Comparison of ENCODE assay signal across 2 cellular contexts in the genomic region with DNA sequence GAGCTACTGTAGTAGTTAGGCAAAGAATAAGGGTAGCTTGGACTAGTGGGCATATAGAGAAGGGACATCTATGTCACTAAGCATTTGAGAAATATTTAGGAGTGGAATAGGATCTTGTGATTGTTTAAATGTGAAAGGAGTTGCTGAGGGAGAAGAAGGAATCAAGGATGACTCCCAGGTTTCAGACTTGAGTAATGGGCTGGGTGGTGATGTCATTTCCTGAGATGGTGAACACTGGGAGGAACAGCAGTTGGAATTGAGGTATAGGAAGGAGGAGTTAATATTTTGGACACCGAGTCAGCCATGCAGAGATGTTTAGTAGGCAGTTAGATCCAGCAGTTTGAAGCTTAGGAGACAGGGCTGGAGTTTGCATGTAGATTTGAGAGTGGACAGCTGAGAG.
TF ChIP-seq lines count a peak whose summit lies in the region.

No MANE protein-coding gene starts in this region.

TF ChIP-seq in IMR-90, 13 proteins besides CTCF, POLR2A, EP300 and RAD21:
- TF ChIP-seq CEBPB (IDR thresholded peaks at IDR 0.05; ENCODE audit: low read depth, low read length), result 0 out of 2 replicates have a peak, but pooled peaks have one; percentile 1
- no peak for TF ChIP-seq MXI1 (IDR thresholded peaks at IDR 0.05; ENCODE audit: borderline replicate concordance, low read depth, low read length)
- TF ChIP-seq MAZ (IDR thresholded peaks at IDR 0.05; ENCODE audit: borderline replicate concordance, low read depth, low read length), result no peak

TF ChIP-seq in H1, 55 proteins besides CTCF, POLR2A, EP300 and RAD21:
- TF ChIP-seq GTF2F1 (IDR thresholded peaks at IDR 0.05; ENCODE audit: borderline replicate concordance, low read depth, low read length) (no peak), TAF7 (optimal IDR thresholded peaks at IDR 0.05; ENCODE audit: borderline replicate concordance, low read depth, low read length) (no peak), KDM4A (IDR thresholded peaks at IDR 0.05; ENCODE audit: low read depth, low read length, severe bottlenecking) (no peak), BRCA1 (IDR thresholded peaks at IDR 0.05; ENCODE audit: low read depth, low read length) (no peak), RBBP5 (IDR thresholded peaks at IDR 0.05; ENCODE audit: borderline replicate concordance, low read depth, low read length) (no peak), CBX5 (IDR thresholded peaks at IDR 0.05; ENCODE audit: low read depth, low read length) (no peak), CBX8 (IDR thresholded peaks at IDR 0.05; ENCODE audit: borderline replicate concordance, low read depth, low read length) (no peak)
